In genomic region chr7:155209478-155209864, GRCh38 we compare ENCODE assay signal across 19 cellular contexts.
DNase-seq lines count a peak whose midpoint lies in the region; ATAC-seq and TF ChIP-seq lines count a peak whose summit lies in the region.
"Had no signal": no experiment of that assay in that cellular context is flagged by ENCODE, and none has a peak within 500 bp of the region (broad histone marks: within the 10 kb centered on the region; RNA-seq: fewer than 3 reads in every experiment).

No MANE protein-coding gene starts in this region.

- peak overlapping the region; percentile 60 for H2AK5ac ChIP-seq in neuronal stem cell (ENCODE audit: low read depth, low read length)

- H3K27ac Mint-ChIP-seq in activated CD8-positive, alpha-beta memory T cell treated with anti-CD3 and anti-CD28 coated beads, Interleukin-2, amount 10 ng/mL, durations not matched to agents 7 days and 5 days = no peak overlapping the region
- H3K27ac Mint-ChIP-seq: activated naive CD8-positive, alpha-beta T cell treated with anti-CD3 and anti-CD28 coated beads, Interleukin-2, amount 50 U/mL, for 24 hours had no signal

- DNase-seq in heart right ventricle (no peak), cardiac septum (ENCODE audit: low spot score) (no peak), dermis blood vessel endothelial cell (peak; percentile 35), neuronal stem cell (ENCODE audit: low spot score) (no peak), upper lobe of right lung (no peak), A172 (ENCODE audit: low spot score) (no peak)
- DNase-seq in activated CD8-positive, alpha-beta memory T cell treated with anti-CD3 and anti-CD28 coated beads, Interleukin-2, amount 10 ng/mL, durations not matched to agents 7 days and 5 days = no peak
- DNase-seq: activated naive CD8-positive, alpha-beta T cell treated with anti-CD3 and anti-CD28 coated beads, Interleukin-2, amount 50 U/mL, for 24 hours; activated T-cell treated with anti-CD3 and anti-CD28 coated beads, Interleukin-2, amount 50 U/mL, for 72 hours; GOT3; left ventricle myocardium superior; naive B cell; NCI-H146; T-cell; transverse colon had no signal

- CTCF ChIA-PET in activated CD8-positive, alpha-beta memory T cell treated with anti-CD3 and anti-CD28 coated beads, Interleukin-2, amount 10 ng/mL, durations not matched to agents 7 days and 5 days (lab: Charles Lee) = interaction anchor here (0.8 kb wide), 1 partner anchor 136 kb away, joined by 4 read pairs; no protein-coding TSS in a partner anchor

- intact Hi-C loops in heart right ventricle (cut with DNase I) (loop anchor here in 6 of 10 donors (2.0 to 10.0 kb wide), 4 partner anchors 45 to 88 kb away; partner anchors contain the start of gene INSIG1 (in 5 of the 6)), cardiac septum (cut with DNase I) (loop anchor here (5.0 kb wide), 1 partner anchor 88 kb away; the partner anchor contains the start of gene INSIG1), upper lobe of right lung (cut with DNase I) (no loop called here)

- no peak overlapping the region for H4K8ac ChIP-seq in neuronal stem cell (ENCODE audit: low read depth, low read length)

- ATAC-seq in heart right ventricle (no peak), upper lobe of right lung (no peak), GM19395 (IDR thresholded peaks at IDR 0.05; ENCODE audit: unreplicated experiment) (no peak)
- ATAC-seq in activated CD8-positive, alpha-beta memory T cell treated with anti-CD3 and anti-CD28 coated beads, Interleukin-2, amount 10 ng/mL, durations not matched to agents 7 days and 5 days = no peak
- ATAC-seq: activated naive CD8-positive, alpha-beta T cell treated with anti-CD3 and anti-CD28 coated beads, Interleukin-2, amount 50 U/mL, for 24 hours; activated T-cell treated with anti-CD3 and anti-CD28 coated beads, Interleukin-2, amount 50 U/mL, for 72 hours; left ventricle myocardium superior; stimulated activated effector memory CD8-positive, alpha-beta T cell treated with anti-CD3 and anti-CD28 coated beads, Interleukin-12 subunit alpha, Interleukin-12 subunit beta, amount 100 ng/mL, for 72 hours; T-cell had no signal

- H2BK12ac ChIP-seq in neuronal stem cell (ENCODE audit: low read length) = peak overlapping the region; percentile 93

- no peak overlapping the region for H3K4me2 ChIP-seq in neuronal stem cell (ENCODE audit: insufficient read depth, low read length, poor library complexity, severe bottlenecking)

- H2AFZ ChIP-seq in neuronal stem cell (ENCODE audit: low read length) = no peak overlapping the region

- no peaks in the 10 kb centered on the region for H3K79me1 ChIP-seq in neuronal stem cell (ENCODE audit: low read depth, low read length)

- H3K4me1 ChIP-seq in heart right ventricle = peaks cover 0 to 33% (median 11%) of the 10 kb centered on the region in 9 donors
- H3K4me1 ChIP-seq in neuronal stem cell (ENCODE audit: control insufficient read depth in 2 of 2, insufficient read depth in 1 of 2, low read depth in 1 of 2, low read length in 2 of 2) = peaks cover 0 to 8% of the 10 kb centered on the region in 2 donors
- H3K4me1 ChIP-seq in upper lobe of right lung = no peaks in the 10 kb centered on the region
- H3K4me1 ChIP-seq: prostate gland had no signal

- no peak overlapping the region for H4K91ac ChIP-seq in neuronal stem cell (ENCODE audit: low read depth, low read length, poor library complexity)

- peak overlapping the region in 1 of 10 donors; percentile 14 for H3K4me3 ChIP-seq in heart right ventricle
- H3K4me3 ChIP-seq in neuronal stem cell (ENCODE audit: low read length in 2 of 2) = no peak overlapping the region
- H3K4me3 ChIP-seq in upper lobe of right lung = no peak overlapping the region
- H3K4me3 ChIP-seq: prostate gland, transverse colon had no signal

- peaks cover 34% of the 10 kb centered on the region for H3K4me1 Mint-ChIP-seq in activated CD8-positive, alpha-beta memory T cell treated with anti-CD3 and anti-CD28 coated beads, Interleukin-2, amount 10 ng/mL, durations not matched to agents 7 days and 5 days

- peaks cover 0 to 33% (median 16%) of the 10 kb centered on the region in 7 donors for H3K27me3 ChIP-seq in heart right ventricle
- peaks cover 0 to 5% (median 0%) of the 10 kb centered on the region in 3 experiments for H3K27me3 ChIP-seq in neuronal stem cell (ENCODE audit: control insufficient read depth in 3 of 3, insufficient read depth in 3 of 3, low read depth in 1 of 3, low read length in 3 of 3)
- peaks cover 1% of the 10 kb centered on the region for H3K27me3 ChIP-seq in upper lobe of right lung

- peaks cover 10% of the 10 kb centered on the region for H3K36me3 Mint-ChIP-seq in activated CD8-positive, alpha-beta memory T cell treated with anti-CD3 and anti-CD28 coated beads, Interleukin-2, amount 10 ng/mL, durations not matched to agents 7 days and 5 days
- H3K36me3 Mint-ChIP-seq: naive B cell, T-cell had no signal

- no peak overlapping the region for H2BK5ac ChIP-seq in neuronal stem cell (ENCODE audit: low read length)

- H3K36me3 ChIP-seq in heart right ventricle (no peaks in the 10 kb centered on the region), neuronal stem cell (replicated peaks in 1 of 2; ENCODE audit: control insufficient read depth in 2 of 2, insufficient read depth in 2 of 2, low read length in 2 of 2) (no peaks in the 10 kb centered on the region), upper lobe of right lung (no peaks in the 10 kb centered on the region)
- H3K36me3 ChIP-seq: prostate gland, transverse colon had no signal

- no peak overlapping the region for H3K23ac ChIP-seq in neuronal stem cell (ENCODE audit: low read depth, low read length, poor library complexity)

- TF ChIP-seq CTCF in heart right ventricle (IDR thresholded peaks at IDR 0.05) = no peak
- TF ChIP-seq CTCF in upper lobe of right lung (IDR thresholded peaks at IDR 0.05) = no peak

- WGBS in heart right ventricle, 2 donors = 43 to 45% methylated on average over 9 of the region's 9 CpGs
- WGBS in neuronal stem cell (ENCODE audit: extremely low coverage in 2 of 2, insufficient read length in 2 of 2, insufficient replicate concordance in 1 of 2), 2 donors = no CpG with 5 or more reads among the region's 9 CpGs

- peak overlapping the region; percentile 72 for H2BK15ac ChIP-seq in neuronal stem cell (ENCODE audit: low read length)

- peaks cover 5% of the 10 kb centered on the region for H3K9me3 Mint-ChIP-seq in activated CD8-positive, alpha-beta memory T cell treated with anti-CD3 and anti-CD28 coated beads, Interleukin-2, amount 10 ng/mL, durations not matched to agents 7 days and 5 days (ENCODE audit: low read depth)
- H3K9me3 Mint-ChIP-seq: CD8-positive, alpha-beta memory T cell; T-cell had no signal

- peak overlapping the region; percentile 29 to 86 (median 70) for H3K27ac ChIP-seq in heart right ventricle
- H3K27ac ChIP-seq in neuronal stem cell (replicated peaks; ENCODE audit: low read length) = no peak overlapping the region
- peak overlapping the region; percentile 55 for H3K27ac ChIP-seq in upper lobe of right lung
- H3K27ac ChIP-seq: prostate gland, transverse colon had no signal

- H3K27me3 Mint-ChIP-seq in activated CD8-positive, alpha-beta memory T cell treated with anti-CD3 and anti-CD28 coated beads, Interleukin-2, amount 10 ng/mL, durations not matched to agents 7 days and 5 days = peaks cover 2% of the 10 kb centered on the region

- no peak overlapping the region for H3K4ac ChIP-seq in neuronal stem cell (ENCODE audit: low read length)

- no peak overlapping the region for H2BK120ac ChIP-seq in neuronal stem cell (ENCODE audit: low read depth, low read length)

- H3K9ac ChIP-seq in neuronal stem cell (ENCODE audit: low read depth, low read length, poor library complexity) = no peak overlapping the region

- peak overlapping the region; percentile 70 for H3K18ac ChIP-seq in neuronal stem cell (ENCODE audit: low read length)

- H3K14ac ChIP-seq in neuronal stem cell (ENCODE audit: low read length) = no peak overlapping the region

- no peak overlapping the region for H3K4me3 Mint-ChIP-seq in activated CD8-positive, alpha-beta memory T cell treated with anti-CD3 and anti-CD28 coated beads, Interleukin-2, amount 10 ng/mL, durations not matched to agents 7 days and 5 days
- H3K4me3 Mint-ChIP-seq: activated naive CD8-positive, alpha-beta T cell treated with anti-CD3 and anti-CD28 coated beads, Interleukin-2, amount 50 U/mL, for 24 hours; activated T-cell treated with anti-CD3 and anti-CD28 coated beads, Interleukin-2, amount 50 U/mL, for 72 hours; CD8-positive, alpha-beta memory T cell; stimulated activated effector memory CD8-positive, alpha-beta T cell treated with anti-CD3 and anti-CD28 coated beads, Interleukin-12 subunit alpha, Interleukin-12 subunit beta, amount 100 ng/mL, for 72 hours; T-cell had no signal

- H3K9me3 ChIP-seq in heart right ventricle (no peaks in the 10 kb centered on the region), neuronal stem cell (replicated peaks in 1 of 2; ENCODE audit: control insufficient read depth in 2 of 2, insufficient read depth in 1 of 2, low read depth in 1 of 2, low read length in 2 of 2) (peaks cover 0 to 5% of the 10 kb centered on the region in 2 donors), upper lobe of right lung (no peaks in the 10 kb centered on the region)
- H3K9me3 ChIP-seq: prostate gland, transverse colon had no signal
